In the genomic region with DNA sequence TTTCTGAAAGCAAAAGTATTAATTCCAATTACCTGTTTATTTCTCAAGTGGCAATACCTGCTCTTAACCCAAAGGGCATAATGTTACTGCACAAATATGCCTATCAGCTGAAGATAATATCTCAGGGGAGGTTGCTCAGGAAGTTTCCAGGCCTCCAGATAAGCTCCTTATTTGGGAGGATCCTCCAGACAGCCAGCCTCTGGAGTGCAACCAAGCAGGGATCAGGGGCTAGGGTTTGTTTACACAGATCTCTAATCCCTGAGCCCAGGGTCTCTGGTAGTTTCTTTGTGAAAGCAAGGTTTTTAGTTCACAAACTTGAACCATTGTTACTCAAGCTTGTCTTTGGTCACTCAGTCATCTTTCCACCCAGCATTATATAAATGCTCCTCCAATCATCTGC, we compare ENCODE assay signal across 18 cellular contexts.
A peak's percentile ranks its signal among the peaks of the same experiment; 100 is the strongest.
DNase-seq lines count a peak whose midpoint lies in the region; ATAC-seq, FAIRE-seq and TF ChIP-seq lines count a peak whose summit lies in the region.
"Had no signal": no experiment of that assay in that cellular context is flagged by ENCODE, and none has a peak within 500 bp of the region (broad histone marks: within the 10 kb centered on the region; RNA-seq: fewer than 3 reads in every experiment).

No MANE protein-coding gene starts in this region.

- DNase-seq in cardiac muscle cell (ENCODE audit: low read depth in 1 of 2, low spot score in 1 of 2) (no peak), right atrium auricular region (ENCODE audit: low spot score) (no peak), WERI-Rb-1 (peak; percentile 45), keratinocyte (ENCODE audit: low read depth, low spot score) (no peak), DMS114 treated with DMSO at 0.1 percent for 48 hours (lab: John Stamatoyannopoulos, UW; ENCODE audit: unreplicated experiment) (no peak), T-cell (no peak)
- DNase-seq: BE2C; Caco-2; CD4-positive, CD25-positive, alpha-beta regulatory T cell; NCI-H146; NCI-H2081 treated with DMSO at 0.1 percent for 48 hours; NCI-H226; PC-9 had no signal

- no peaks in the 10 kb centered on the region for H3K4me1 Mint-ChIP-seq in T-cell
- H3K4me1 Mint-ChIP-seq: CD4-positive, CD25-positive, alpha-beta regulatory T cell had no signal

- CTCF ChIA-PET in T-cell (lab: Charles Lee) = no interaction called here

- no peaks in the 10 kb centered on the region for H4K20me1 ChIP-seq in keratinocyte (ENCODE audit: control insufficient read depth, extremely low read depth, insufficient read depth, low read length)

- POLR2A ChIA-PET in T-cell (lab: Charles Lee) = no interaction called here

- peaks cover 11 to 16% (median 13%) of the 10 kb centered on the region in 3 donors for H3K9me3 Mint-ChIP-seq in T-cell

- peaks cover 11% of the 10 kb centered on the region for H3K36me3 Mint-ChIP-seq in T-cell
- H3K36me3 Mint-ChIP-seq: CD4-positive, CD25-positive, alpha-beta regulatory T cell had no signal

- no peak for ATAC-seq in T-cell (replicated peaks in 1 of 4)
- ATAC-seq in HG02973 (IDR thresholded peaks at IDR 0.05; ENCODE audit: unreplicated experiment) = no peak
- ATAC-seq in HG02763 (IDR thresholded peaks at IDR 0.05; ENCODE audit: unreplicated experiment) = no peak

- peaks cover 6 to 18% of the 10 kb centered on the region in 2 donors for H3K27me3 Mint-ChIP-seq in T-cell
- H3K27me3 Mint-ChIP-seq: CD4-positive, CD25-positive, alpha-beta regulatory T cell had no signal

- FAIRE-seq in keratinocyte (lab: Jason Lieb, UNC) = no peak
- FAIRE-seq: A204.1, H1 had no signal

- no peak overlapping the region for H3K27ac Mint-ChIP-seq in T-cell
- H3K27ac Mint-ChIP-seq: CD4-positive, CD25-positive, alpha-beta regulatory T cell had no signal

- H2AFZ ChIP-seq in keratinocyte (ENCODE audit: control insufficient read depth, low read length) = peak overlapping the region; percentile 5
- H2AFZ ChIP-seq: PC-9 had no signal

- H3K27ac ChIP-seq in cardiac muscle cell (peak overlapping the region; percentile 22), right atrium auricular region (no peak overlapping the region), WERI-Rb-1 (no peak overlapping the region), keratinocyte (ENCODE audit: control insufficient read depth, insufficient read depth, low read length) (peak overlapping the region; percentile 85)
- H3K27ac ChIP-seq: KMS-11, PC-9 had no signal

- H3K4me3 ChIP-seq in cardiac muscle cell = no peak overlapping the region
- no peak overlapping the region for H3K4me3 ChIP-seq in right atrium auricular region
- H3K4me3 ChIP-seq in WERI-Rb-1 (ENCODE audit: low read depth, low read length) = no peak overlapping the region
- no peak overlapping the region for H3K4me3 ChIP-seq in keratinocyte (ENCODE audit: control insufficient read depth in 2 of 3, extremely low read depth in 1 of 3, insufficient read depth in 2 of 3, low read depth in 1 of 3, low read length in 3 of 3)
- H3K4me3 ChIP-seq: PC-9 had no signal

- dilution Hi-C loops in keratinocyte (cut with MboI; ENCODE audit: extremely low pct_ligation_motif_present, low sequenced_read_pairs) = no loop called here

- H3K36me3 ChIP-seq in cardiac muscle cell (no peaks in the 10 kb centered on the region), right atrium auricular region (no peaks in the 10 kb centered on the region), WERI-Rb-1 (no peaks in the 10 kb centered on the region), keratinocyte (ENCODE audit: control insufficient read depth in 2 of 2, extremely low read depth in 1 of 2, insufficient read depth in 2 of 2, low read length in 2 of 2) (no peaks in the 10 kb centered on the region)
- H3K36me3 ChIP-seq: BE2C had no signal

- H3K27me3 ChIP-seq in cardiac muscle cell (no peaks in the 10 kb centered on the region), right atrium auricular region (no peaks in the 10 kb centered on the region), WERI-Rb-1 (ENCODE audit: insufficient read depth, low read depth, severe bottlenecking) (no peaks in the 10 kb centered on the region), keratinocyte (ENCODE audit: control insufficient read depth, extremely low read depth, insufficient read depth, low read length) (no peaks in the 10 kb centered on the region)
- H3K27me3 ChIP-seq: BE2C had no signal

- no peaks in the 10 kb centered on the region for H3K79me2 ChIP-seq in keratinocyte (ENCODE audit: control insufficient read depth, insufficient read depth, low read length)

- H3K4me1 ChIP-seq in cardiac muscle cell (ENCODE audit: low read depth) (peaks cover 3% of the 10 kb centered on the region), right atrium auricular region (no peaks in the 10 kb centered on the region), keratinocyte (ENCODE audit: control insufficient read depth, extremely low read depth, insufficient read depth, low read length) (peaks cover 33% of the 10 kb centered on the region)
- H3K4me1 ChIP-seq: BE2C had no signal

- no peak overlapping the region for H3K4me3 Mint-ChIP-seq in T-cell
- H3K4me3 Mint-ChIP-seq: CD4-positive, CD25-positive, alpha-beta regulatory T cell had no signal

- no peak for TF ChIP-seq CTCF in cardiac muscle cell (IDR thresholded peaks at IDR 0.05; ENCODE audit: low read depth, low read length)
- no peak for TF ChIP-seq CTCF in right atrium auricular region (IDR thresholded peaks at IDR 0.05)
- no peak for TF ChIP-seq CTCF in WERI-Rb-1 (IDR thresholded peaks at IDR 0.05; ENCODE audit: low read depth, low read length)
- TF ChIP-seq CTCF in keratinocyte (optimal IDR thresholded peaks at IDR 0.05 in 1 of 3, IDR thresholded peaks at IDR 0.05 in 1 of 3, conservative IDR thresholded peaks at IDR 0.05 in 1 of 3; ENCODE audit: extremely low read depth in 1 of 3, insufficient read depth in 2 of 3, low read length in 3 of 3) = no peak

- H3K9me3 ChIP-seq in cardiac muscle cell (ENCODE audit: low read depth) = no peaks in the 10 kb centered on the region
- peaks cover 0 to 13% of the 10 kb centered on the region in 2 donors for H3K9me3 ChIP-seq in right atrium auricular region
- no peaks in the 10 kb centered on the region for H3K9me3 ChIP-seq in WERI-Rb-1 (ENCODE audit: severe bottlenecking)
- H3K9me3 ChIP-seq in keratinocyte (ENCODE audit: control insufficient read depth, low read depth, low read length) = peaks cover 6% of the 10 kb centered on the region
- H3K9me3 ChIP-seq: BE2C, Caco-2 had no signal

- no peaks in the 10 kb centered on the region for H3K9me1 ChIP-seq in keratinocyte (ENCODE audit: control insufficient read depth, extremely low read depth, insufficient read depth, low read length)

- H3K9ac ChIP-seq in keratinocyte (ENCODE audit: control insufficient read depth, extremely low read depth, insufficient read depth, low read length) = no peak overlapping the region
- H3K9ac ChIP-seq: KMS-11 had no signal

- no peak overlapping the region for H3K4me2 ChIP-seq in keratinocyte (ENCODE audit: control insufficient read depth, extremely low read depth, insufficient read depth, low read depth, low read length)
- H3K4me2 ChIP-seq: KMS-11, PC-9 had no signal

Comparison
In these comparisons a context has a peak if more than half of its experiments do, and no peak if none do; other contexts are left out.
1. H3K27ac ChIP-seq: peak in cardiac muscle cell (single experiment) and keratinocyte (single experiment); none in right atrium auricular region (0 of 2) and WERI-Rb-1 (single experiment).